ENCODE assay signal across 15 cellular contexts in genomic region chr4:74188912-74189311, GRCh38. TPM values are rescaled to one million over a fixed set of nuclear protein-coding genes. Genes with fewer than 3 reads are reported as not detected.
A peak's percentile ranks its signal among the peaks of the same experiment; 100 is the strongest.
DNase-seq lines count a peak whose midpoint lies in the region; ATAC-seq and FAIRE-seq lines count a peak whose summit lies in the region.
"Had no signal": no experiment of that assay in that cellular context is flagged by ENCODE, and none has a peak within 500 bp of the region (broad histone marks: within the 10 kb centered on the region; RNA-seq: fewer than 3 reads in every experiment).

No MANE protein-coding gene starts in this region.

- H3K4me1 ChIP-seq in small intestine (ENCODE audit: control insufficient read depth in 2 of 2, insufficient read depth in 1 of 2, low read depth in 1 of 2, low read length in 1 of 2) (no peaks in the 10 kb centered on the region), GM23248 (ENCODE audit: insufficient read depth) (no peaks in the 10 kb centered on the region)
- H3K4me1 ChIP-seq: BE2C; BLaER1 treated with 17β-estradiol and CSF1 and Interleukin-3, amounts not matched to agents 10 nM and 100 nM had no signal

- H3K4me3 ChIP-seq in small intestine (ENCODE audit: low read depth in 1 of 2, low read length in 2 of 2) = no peak overlapping the region
- H3K4me3 ChIP-seq in GM23248 = no peak overlapping the region
- H3K4me3 ChIP-seq: A549; BLaER1 treated with 17β-estradiol and CSF1 and Interleukin-3, amounts not matched to agents 10 nM and 100 nM; GM23338 had no signal

- no peak overlapping the region for H3K4me2 ChIP-seq in GM23248 (ENCODE audit: unreplicated experiment)
- H3K4me2 ChIP-seq: A549; BLaER1 treated with 17β-estradiol and CSF1 and Interleukin-3, amounts not matched to agents 10 nM and 100 nM; GM23338 had no signal

- H2AFZ ChIP-seq in GM23248 = no peak overlapping the region
- H2AFZ ChIP-seq: GM23338 had no signal

- 58 to 75% (median 63%) methylated on average over 2 of the region's 2 CpGs for WGBS in small intestine, 3 donors
- 53% methylated on average over 2 of the region's 2 CpGs for WGBS in GM23248 (ENCODE audit: low coverage in 1 of 2, low lambda C conversion rate in 2 of 2, missing lambda C conversion rate in 2 of 2), 2 experiments

- no peaks in the 10 kb centered on the region for H3K79me2 ChIP-seq in GM23248 (ENCODE audit: insufficient read depth)

- H3K27ac ChIP-seq in small intestine (ENCODE audit: low read depth in 1 of 2, low read length in 1 of 2) (no peak overlapping the region), GM23248 (no peak overlapping the region)
- H3K27ac ChIP-seq: A549; BLaER1 treated with 17β-estradiol and CSF1 and Interleukin-3, amounts not matched to agents 10 nM and 100 nM had no signal

- no peaks in the 10 kb centered on the region for H3K9me2 ChIP-seq in GM23248 (ENCODE audit: insufficient read depth)

- H3K27me3 ChIP-seq in small intestine (ENCODE audit: control insufficient read depth in 2 of 2, insufficient read depth in 2 of 2, low read length in 2 of 2) (no peaks in the 10 kb centered on the region), GM23248 (replicated peaks; ENCODE audit: insufficient read depth) (no peaks in the 10 kb centered on the region)
- H3K27me3 ChIP-seq: BE2C; BLaER1 treated with 17β-estradiol and CSF1 and Interleukin-3, amounts not matched to agents 10 nM and 100 nM had no signal

- FAIRE-seq in small intestine (lab: Jason Lieb, UNC) = peak; percentile 61
- FAIRE-seq: A549 had no signal

- no peak overlapping the region for H3K9ac ChIP-seq in GM23248
- H3K9ac ChIP-seq: BLaER1 treated with 17β-estradiol and CSF1 and Interleukin-3, amounts not matched to agents 10 nM and 100 nM had no signal

- H3K9me3 ChIP-seq in small intestine (ENCODE audit: control insufficient read depth, low read depth) (no peaks in the 10 kb centered on the region), GM23248 (ENCODE audit: low read depth) (no peaks in the 10 kb centered on the region)
- H3K9me3 ChIP-seq: A549; BE2C; BLaER1 treated with 17β-estradiol and CSF1 and Interleukin-3, amounts not matched to agents 10 nM and 100 nM had no signal

- no peaks in the 10 kb centered on the region for H4K20me1 ChIP-seq in GM23248 (ENCODE audit: insufficient read depth)
- H4K20me1 ChIP-seq: BLaER1 treated with 17β-estradiol and CSF1 and Interleukin-3, amounts not matched to agents 10 nM and 100 nM had no signal

- ATAC-seq in GM18502 (IDR thresholded peaks at IDR 0.05; ENCODE audit: poor library complexity, unreplicated experiment) (peak; percentile 13), GM18907 (IDR thresholded peaks at IDR 0.05; ENCODE audit: unreplicated experiment) (peak; percentile 16), HG03354 (IDR thresholded peaks at IDR 0.05; ENCODE audit: poor library complexity, severe bottlenecking, unreplicated experiment) (peak; percentile 9), GM18873 (IDR thresholded peaks at IDR 0.05; ENCODE audit: low FRiP score, unreplicated experiment) (no peak)

- in situ Hi-C loops in GM23248 (cut with MboI) = loop anchor here (25.0 kb wide), 1 partner anchor 473 kb away; no protein-coding TSS in a partner anchor

- H3F3A ChIP-seq in GM23248 (ENCODE audit: insufficient read depth) = no peaks in the 10 kb centered on the region

- no peak for DNase-seq in small intestine
- DNase-seq in GM23248 = no peak
- DNase-seq in occipital lobe (lab: John Stamatoyannopoulos, UW) = no peak
- DNase-seq: 8988T; CD4-positive, alpha-beta T cell; DND-41; H9 had no signal

- H3K36me3 ChIP-seq in small intestine (ENCODE audit: control insufficient read depth in 2 of 2, insufficient read depth in 2 of 2, low read length in 2 of 2) (no peaks in the 10 kb centered on the region), GM23248 (ENCODE audit: low read depth) (no peaks in the 10 kb centered on the region)
- H3K36me3 ChIP-seq: BE2C; BLaER1 treated with 17β-estradiol and CSF1 and Interleukin-3, amounts not matched to agents 10 nM and 100 nM had no signal

RNA-seq across cellular contexts. Expression of gene MTHFD2L, which starts 31.0 kb away (rescaled TPM):
- polyA plus RNA-seq in small intestine (1 to 10 TPM; 4.1 to 6.7 (median 6.5) TPM), GM23248 (2016; fragmentation: Nextera tagmentation; extraction: Ambion mirVana) (7.9 and 9.0 TPM in 2 replicates)
- total RNA-seq in GM23248 (2014; rRNA removed; shearing (Covaris generic)) = 6.3 and 10.7 TPM in 2 replicates
- 48.0 TPM for total RNA-seq in occipital lobe
